Comparison of ENCODE assay signal across 14 cellular contexts in the genomic region with DNA sequence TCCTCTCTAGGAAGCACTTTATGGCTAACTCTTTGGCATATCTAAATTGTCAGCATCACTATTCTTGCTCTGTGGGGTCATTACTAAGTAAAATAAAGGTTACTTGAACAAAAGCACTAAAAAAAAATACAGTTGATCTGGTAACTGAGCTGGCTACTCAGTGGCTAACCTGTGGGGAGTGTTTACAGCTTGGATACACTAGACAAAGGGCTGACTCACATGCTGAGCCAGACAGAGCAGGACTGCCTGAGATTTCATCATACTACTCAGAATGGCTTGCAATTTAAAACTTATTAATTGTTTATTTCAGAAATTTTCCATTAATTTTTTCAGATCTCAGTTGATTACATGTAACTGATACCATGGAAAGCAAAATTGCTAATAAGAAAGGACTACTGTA.
DNase-seq lines count a peak whose midpoint lies in the region; ATAC-seq and TF ChIP-seq lines count a peak whose summit lies in the region.
"Had no signal": no experiment of that assay in that cellular context is flagged by ENCODE, and none has a peak within 500 bp of the region (broad histone marks: within the 10 kb centered on the region; RNA-seq: fewer than 3 reads in every experiment).

No MANE protein-coding gene starts in this region.

- H3K56ac ChIP-seq in IMR-90 (ENCODE audit: extremely low read depth, insufficient read depth, low read length): no peak overlapping the region

- no peaks in the 10 kb centered on the region for H3K27me3 Mint-ChIP-seq in T-helper 17 cell
- H3K27me3 Mint-ChIP-seq: effector memory CD8-positive, alpha-beta T cell had no signal

- no peak for TF ChIP-seq POLR2A in IMR-90 (IDR thresholded peaks at IDR 0.05; ENCODE audit: low read depth, low read length)

- no peak overlapping the region for H3K27ac ChIP-seq in IMR-90 (ENCODE audit: insufficient read depth, low read length)
- H3K27ac ChIP-seq: thoracic aorta had no signal

- no peak overlapping the region for H3K23ac ChIP-seq in IMR-90 (ENCODE audit: low read depth, low read length)

- peak; percentile 42 for DNase-seq in Caki2 (ENCODE audit: low read depth)
- DNase-seq in IMR-90: peak; percentile 0
- DNase-seq in astrocyte of the cerebellum (ENCODE audit: low read depth): peak; percentile 76
- DNase-seq in kidney epithelial cell (ENCODE audit: low read depth): peak; percentile 71
- DNase-seq in UCSD-AML1 (lab: John Stamatoyannopoulos, UW; ENCODE audit: unreplicated experiment): no peak
- no peak for DNase-seq in T-helper 17 cell
- DNase-seq in AG08395 (ENCODE audit: low spot score): no peak
- DNase-seq: activated T-cell treated with anti-CD3 and anti-CD28 coated beads, Interleukin-2, amount 50 U/mL, for 48 hours; DMS79; effector memory CD8-positive, alpha-beta T cell; NCI-H1048 had no signal

- dilution Hi-C loops in IMR-90 (cut with HindIII; ENCODE audit: low sequenced_read_pairs, unreplicated experiment): no loop called here

- H3K4me3 Mint-ChIP-seq in T-helper 17 cell: no peak overlapping the region
- H3K4me3 Mint-ChIP-seq: effector memory CD8-positive, alpha-beta T cell; mesothelial cell of epicardium had no signal

- no peaks in the 10 kb centered on the region for H3K4me1 ChIP-seq in IMR-90 (ENCODE audit: control insufficient read depth, insufficient read depth, low read length)

- no peak overlapping the region for H2BK20ac ChIP-seq in IMR-90 (ENCODE audit: low read depth, low read length)

- no peak overlapping the region for H2BK5ac ChIP-seq in IMR-90 (ENCODE audit: low read depth, low read length, poor library complexity, severe bottlenecking)

- no peak overlapping the region for H2AK5ac ChIP-seq in IMR-90 (ENCODE audit: low read depth, low read length)

- POLR2A ChIA-PET in IMR-90 (lab: Charles Lee; ENCODE audit: unreplicated experiment): no interaction called here

- no peak overlapping the region for H4K5ac ChIP-seq in IMR-90 (ENCODE audit: low read depth, low read length)

- H3K9me3 ChIP-seq in IMR-90 (ENCODE audit: control insufficient read depth, insufficient read depth, low read length) (peaks cover 2% of the 10 kb centered on the region), T-helper 17 cell (ENCODE audit: control insufficient read depth, low read length, poor library complexity, severe bottlenecking) (no peaks in the 10 kb centered on the region)
- H3K9me3 ChIP-seq: thoracic aorta had no signal

- H2BK15ac ChIP-seq in IMR-90 (ENCODE audit: low read depth, low read length): no peak overlapping the region

- H3K36me3 Mint-ChIP-seq in T-helper 17 cell (ENCODE audit: low read depth): no peaks in the 10 kb centered on the region
- H3K36me3 Mint-ChIP-seq: mesothelial cell of epicardium had no signal

- H3K4me3 ChIP-seq in IMR-90 (ENCODE audit: insufficient read depth, low read depth, low read length): no peak overlapping the region
- no peak overlapping the region for H3K4me3 ChIP-seq in astrocyte of the cerebellum (ENCODE audit: low read depth, low read length)
- H3K4me3 ChIP-seq in kidney epithelial cell (ENCODE audit: low read depth, low read length): no peak overlapping the region
- H3K4me3 ChIP-seq: thoracic aorta had no signal

- TF ChIP-seq RAD21 in IMR-90 (IDR thresholded peaks at IDR 0.05; ENCODE audit: low read length): no peak

- no peak overlapping the region for H2AK9ac ChIP-seq in IMR-90 (replicated peaks; ENCODE audit: low read depth, low read length, poor library complexity)

- no peak overlapping the region for H4K8ac ChIP-seq in IMR-90 (ENCODE audit: low read depth in 2 of 2, low read length in 2 of 2)

- H3K4me1 Mint-ChIP-seq in T-helper 17 cell: no peaks in the 10 kb centered on the region

- no peak overlapping the region for H3K27ac Mint-ChIP-seq in T-helper 17 cell
- H3K27ac Mint-ChIP-seq: effector memory CD8-positive, alpha-beta T cell; mesothelial cell of epicardium had no signal

- no peaks in the 10 kb centered on the region for H3K36me3 ChIP-seq in IMR-90 (ENCODE audit: control insufficient read depth, insufficient read depth, low read length)
- no peaks in the 10 kb centered on the region for H3K36me3 ChIP-seq in kidney epithelial cell (ENCODE audit: control insufficient read depth, insufficient read depth, low read length)
- H3K36me3 ChIP-seq: thoracic aorta had no signal

- no peaks in the 10 kb centered on the region for H4K20me1 ChIP-seq in IMR-90 (ENCODE audit: insufficient read depth, low read length)

- intact Hi-C loops in IMR-90 (cut with micrococcal nuclease): no loop called here

- ATAC-seq in IMR-90 (ENCODE audit: low read depth) (no peak), T-helper 17 cell (no peak), HG03095 (IDR thresholded peaks at IDR 0.05; ENCODE audit: unreplicated experiment) (no peak)
- ATAC-seq: effector memory CD8-positive, alpha-beta T cell had no signal

- no peak for TF ChIP-seq CTCF in IMR-90 (conservative IDR thresholded peaks at IDR 0.05; ENCODE audit: low read depth, low read length)
- TF ChIP-seq CTCF in astrocyte of the cerebellum (IDR thresholded peaks at IDR 0.05; ENCODE audit: low read depth, low read length, missing control alignments): no peak
- no peak for TF ChIP-seq CTCF in kidney epithelial cell (IDR thresholded peaks at IDR 0.05; ENCODE audit: insufficient read depth, low read length, poor library complexity, severe bottlenecking)

- no peak overlapping the region for H4K91ac ChIP-seq in IMR-90 (ENCODE audit: insufficient read depth, low read depth, low read length)

- no peak overlapping the region for H2AFZ ChIP-seq in IMR-90 (replicated peaks; ENCODE audit: low read length, poor library complexity)

- no peak overlapping the region for H2BK120ac ChIP-seq in IMR-90 (ENCODE audit: low read depth, low read length)

- in situ Hi-C loops in Caki2 (cut with HindIII; ENCODE audit: low pct_unique_long_range_greater_than_20kb, low sequenced_read_pairs) (no loop called here), IMR-90 (cut with MboI; ENCODE audit: low sequenced_read_pairs) (no loop called here), astrocyte of the cerebellum (cut with HindIII; ENCODE audit: low sequenced_read_pairs) (no loop called here)

- H3K27me3 ChIP-seq in IMR-90 (ENCODE audit: control insufficient read depth, insufficient read depth, low read length) (no peaks in the 10 kb centered on the region), kidney epithelial cell (ENCODE audit: control insufficient read depth, insufficient read depth, low read length) (no peaks in the 10 kb centered on the region)

- H3K4me2 ChIP-seq in IMR-90 (ENCODE audit: low read depth, low read length): no peak overlapping the region

- no TSS peak for BruUV-seq in IMR-90 (replicated peaks; lab: Mats Ljungman, UMichigan)

- H3K18ac ChIP-seq in IMR-90 (ENCODE audit: low read depth, low read length): no peak overlapping the region

- no peak overlapping the region for H3K9ac ChIP-seq in IMR-90 (ENCODE audit: low read depth, low read length)

- no peak overlapping the region for H3K14ac ChIP-seq in IMR-90 (replicated peaks; ENCODE audit: low read depth, low read length)

- H3K79me1 ChIP-seq in IMR-90 (ENCODE audit: low read depth in 1 of 2, low read length in 2 of 2): no peaks in the 10 kb centered on the region

- no peak overlapping the region for H3K4ac ChIP-seq in IMR-90 (ENCODE audit: low read depth, low read length)

- H3K9me1 ChIP-seq in IMR-90 (ENCODE audit: insufficient read depth, low read length): no peaks in the 10 kb centered on the region

- CTCF ChIA-PET in IMR-90 (lab: Yijun Ruan, JAX): no interaction called here

TF ChIP-seq in IMR-90, 13 proteins besides CTCF, POLR2A, EP300 and RAD21:
- TF ChIP-seq MAFK (IDR thresholded peaks at IDR 0.05; ENCODE audit: low read depth, low read length): no peak
- TF ChIP-seq NFE2L2 (IDR thresholded peaks at IDR 0.05; ENCODE audit: low read depth, low read length): no peak
- TF ChIP-seq, protein P1, sequence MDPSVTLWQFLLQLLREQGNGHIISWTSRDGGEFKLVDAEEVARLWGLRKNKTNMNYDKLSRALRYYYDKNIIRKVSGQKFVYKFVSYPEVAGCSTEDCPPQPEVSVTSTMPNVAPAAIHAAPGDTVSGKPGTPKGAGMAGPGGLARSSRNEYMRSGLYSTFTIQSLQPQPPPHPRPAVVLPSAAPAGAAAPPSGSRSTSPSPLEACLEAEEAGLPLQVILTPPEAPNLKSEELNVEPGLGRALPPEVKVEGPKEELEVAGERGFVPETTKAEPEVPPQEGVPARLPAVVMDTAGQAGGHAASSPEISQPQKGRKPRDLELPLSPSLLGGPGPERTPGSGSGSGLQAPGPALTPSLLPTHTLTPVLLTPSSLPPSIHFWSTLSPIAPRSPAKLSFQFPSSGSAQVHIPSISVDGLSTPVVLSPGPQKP (IDR thresholded peaks at IDR 0.05; ENCODE audit: borderline replicate concordance, low read depth, low read length): no peak
- TF ChIP-seq SMC3 (IDR thresholded peaks at IDR 0.05; ENCODE audit: low read depth, low read length): no peak
- TF ChIP-seq CHD1 (IDR thresholded peaks at IDR 0.05; ENCODE audit: low read depth, low read length): no peak
- no peak for TF ChIP-seq MXI1 (IDR thresholded peaks at IDR 0.05; ENCODE audit: borderline replicate concordance, low read depth, low read length)
- TF ChIP-seq MAZ (IDR thresholded peaks at IDR 0.05; ENCODE audit: borderline replicate concordance, low read depth, low read length): no peak
- TF ChIP-seq CEBPB (IDR thresholded peaks at IDR 0.05; ENCODE audit: low read depth, low read length): no peak
- no peak for TF ChIP-seq FOS (IDR thresholded peaks at IDR 0.05; ENCODE audit: low read depth, low read length)

Comparison
In these comparisons a context has a peak if more than half of its experiments do, and no peak if none do; other contexts are left out.
1. DNase-seq: peak in Caki2 (single experiment), IMR-90 (single experiment), astrocyte of the cerebellum (single experiment) and kidney epithelial cell (single experiment); none in UCSD-AML1 (single experiment), T-helper 17 cell (0 of 3) and AG08395 (single experiment).